ENCODE assay signal across 23 cellular contexts in genomic region chrX:49256268-49256995, GRCh38. TPM values are rescaled to one million over a fixed set of nuclear protein-coding genes. Genes with fewer than 3 reads are reported as not detected.
"Had no signal": no experiment of that assay in that cellular context is flagged by ENCODE, and none has a peak within 500 bp of the region (broad histone marks: within the 10 kb centered on the region; RNA-seq: fewer than 3 reads in every experiment).

No MANE protein-coding gene starts in this region.

- H2AFZ ChIP-seq: parathyroid adenoma had no signal

- H3K27me3 ChIP-seq: heart right ventricle, tibial nerve had no signal

- H3K36me3 ChIP-seq: heart right ventricle, tibial nerve had no signal

- H3K79me2 ChIP-seq: parathyroid adenoma had no signal

- H3K4me1 ChIP-seq: heart right ventricle, parathyroid adenoma, tibial nerve had no signal

- H3K4me3 Mint-ChIP-seq: activated naive CD8-positive, alpha-beta T cell; nephron progenitor cell; stimulated activated naive CD8-positive, alpha-beta T cell treated with anti-CD3 and anti-CD28 coated beads, Interleukin-15, Interleukin-2, amounts not matched to agents 100 ng/mL and 50 ng/mL, for 24 hours; WTC11 had no signal

- H3K36me3 Mint-ChIP-seq: activated naive CD8-positive, alpha-beta T cell; WTC11 had no signal

- H3K4me1 Mint-ChIP-seq: WTC11 had no signal

- H3K27me3 Mint-ChIP-seq: activated naive CD8-positive, alpha-beta T cell; stimulated activated naive CD8-positive, alpha-beta T cell treated with anti-CD3 and anti-CD28 coated beads, Interleukin-15, Interleukin-2, amounts not matched to agents 100 ng/mL and 50 ng/mL, for 24 hours had no signal

- H3K9me3 Mint-ChIP-seq: stimulated activated naive CD8-positive, alpha-beta T cell treated with anti-CD3 and anti-CD28 coated beads, Interleukin-15, Interleukin-2, amounts not matched to agents 100 ng/mL and 50 ng/mL, for 24 hours; WTC11 had no signal

- H3K27ac ChIP-seq: heart right ventricle, parathyroid adenoma, tibial nerve had no signal

- DNase-seq: activated CD4-positive, alpha-beta T cell treated with anti-CD3 and anti-CD28 coated beads, Interleukin-2, amount 50 U/mL, for 4 hours; activated effector memory CD4-positive, alpha-beta T cell treated with anti-CD3 and anti-CD28 coated beads, Interleukin-2, amount 50 U/mL, for 16 hours; activated T-cell treated with anti-CD3 and anti-CD28 coated beads for 4 hours; amygdala; erythroblast; foreskin fibroblast; heart right ventricle; islet precursor cell; left colon; mesenchymal stem cell; nephron progenitor cell; right cardiac atrium; stimulated activated CD4-positive, alpha-beta T cell treated with anti-CD3 and anti-CD28 coated beads, Interleukin-12 subunit alpha, Interleukin-12 subunit beta, amount 100 ng/mL, for 4 hours; stimulated activated CD4-positive, alpha-beta T cell treated with anti-CD3 and anti-CD28 coated beads, Interleukin-4, amount 100 ng/mL, for 4 hours; substantia nigra; T1000 had no signal

- H3K27ac Mint-ChIP-seq: activated naive CD8-positive, alpha-beta T cell; stimulated activated naive CD8-positive, alpha-beta T cell treated with anti-CD3 and anti-CD28 coated beads, Interleukin-15, Interleukin-2, amounts not matched to agents 100 ng/mL and 50 ng/mL, for 24 hours; WTC11 had no signal

- H3K4me3 ChIP-seq: heart right ventricle, tibial nerve had no signal

- H3K9ac ChIP-seq: parathyroid adenoma had no signal

- ATAC-seq: left colon, right cardiac atrium, WTC11 had no signal

- H3K9me3 ChIP-seq: heart right ventricle, tibial nerve had no signal

RNA-seq across cellular contexts. Expression of gene FOXP3, which starts 8.1 kb away (rescaled TPM):
- polyA plus RNA-seq: fibroblast of lung had no signal

RNA-seq across cellular contexts. Expression of gene CACNA1F, which starts 23.3 kb away (rescaled TPM):
- polyA plus RNA-seq: fibroblast of lung had no signal

RNA-seq across cellular contexts. Expression of gene GAGE10, which starts 47.0 kb away (rescaled TPM):
- polyA plus RNA-seq: fibroblast of lung, heart right ventricle, right cardiac atrium, urinary bladder had no signal
